Comparison of ENCODE assay signal across 14 cellular contexts in genomic region chrY:8705636-8706300, GRCh38.
DNase-seq lines count a peak whose midpoint lies in the region; ATAC-seq, FAIRE-seq and TF ChIP-seq lines count a peak whose summit lies in the region.
"Had no signal": no experiment of that assay in that cellular context is flagged by ENCODE, and none has a peak within 500 bp of the region (broad histone marks: within the 10 kb centered on the region; RNA-seq: fewer than 3 reads in every experiment).

No MANE protein-coding gene starts in this region.

- no peak for TF ChIP-seq CTCF in activated CD8-positive, alpha-beta T cell treated with anti-CD3 and anti-CD28 coated beads for 36 hours (IDR thresholded peaks at IDR 0.05)

- POLR2A ChIA-PET in activated CD8-positive, alpha-beta T cell treated with anti-CD3 and anti-CD28 coated beads for 36 hours (lab: Charles Lee), result no interaction called here

- no peak overlapping the region for H3K27ac Mint-ChIP-seq in activated CD8-positive, alpha-beta T cell treated with anti-CD3 and anti-CD28 coated beads for 36 hours
- H3K27ac Mint-ChIP-seq: CD8-positive, alpha-beta memory T cell; H9 had no signal

- H3K27me3 Mint-ChIP-seq in activated CD8-positive, alpha-beta T cell treated with anti-CD3 and anti-CD28 coated beads for 36 hours, result no peaks in the 10 kb centered on the region
- H3K27me3 Mint-ChIP-seq: CD8-positive, alpha-beta memory T cell had no signal

- H3K36me3 Mint-ChIP-seq in activated CD8-positive, alpha-beta T cell treated with anti-CD3 and anti-CD28 coated beads for 36 hours (ENCODE audit: low read depth), result no peaks in the 10 kb centered on the region
- H3K36me3 Mint-ChIP-seq: CD8-positive, alpha-beta memory T cell had no signal

- DNase-seq in Ammon's horn (ENCODE audit: low spot score), result peak; percentile 2
- peak; percentile 45 for DNase-seq in RCC 7860 (ENCODE audit: low spot score)
- DNase-seq in cerebellum (ENCODE audit: low spot score), result peak; percentile 44
- DNase-seq in renal cortical epithelial cell (ENCODE audit: low read depth), result peak; percentile 13
- DNase-seq in activated CD8-positive, alpha-beta T cell treated with anti-CD3 and anti-CD28 coated beads for 36 hours, result no peak
- DNase-seq: Caco-2; CD8-positive, alpha-beta memory T cell; DMS53; GOT3; H9 had no signal

- intact Hi-C loops in activated CD8-positive, alpha-beta T cell treated with anti-CD3 and anti-CD28 coated beads for 36 hours (cut with micrococcal nuclease), result no loop called here

- no peaks in the 10 kb centered on the region for H3K4me1 Mint-ChIP-seq in activated CD8-positive, alpha-beta T cell treated with anti-CD3 and anti-CD28 coated beads for 36 hours (ENCODE audit: low read depth)
- H3K4me1 Mint-ChIP-seq: CD8-positive, alpha-beta memory T cell; H9 had no signal

- CTCF ChIA-PET in activated CD8-positive, alpha-beta T cell treated with anti-CD3 and anti-CD28 coated beads for 36 hours (lab: Charles Lee), result no interaction called here

- no peaks in the 10 kb centered on the region for H3K9me3 Mint-ChIP-seq in activated CD8-positive, alpha-beta T cell treated with anti-CD3 and anti-CD28 coated beads for 36 hours
- H3K9me3 Mint-ChIP-seq: CD8-positive, alpha-beta memory T cell; H9 had no signal

- no peak for ATAC-seq in activated CD8-positive, alpha-beta T cell treated with anti-CD3 and anti-CD28 coated beads for 36 hours
- no peak for ATAC-seq in HG02588 (IDR thresholded peaks at IDR 0.05; ENCODE audit: unreplicated experiment)
- ATAC-seq in GM21717 (IDR thresholded peaks at IDR 0.05; ENCODE audit: unreplicated experiment), result no peak
- ATAC-seq: HepG2 had no signal

- no peak overlapping the region for H3K4me3 Mint-ChIP-seq in activated CD8-positive, alpha-beta T cell treated with anti-CD3 and anti-CD28 coated beads for 36 hours
- H3K4me3 Mint-ChIP-seq: CD8-positive, alpha-beta memory T cell; H9 had no signal

- FAIRE-seq in RCC 7860 (lab: Jason Lieb, UNC), result no peak
- FAIRE-seq: HepG2, HTR-8/SVneo had no signal
